18 cellular contexts compared by ENCODE assay signal in the genomic region with DNA sequence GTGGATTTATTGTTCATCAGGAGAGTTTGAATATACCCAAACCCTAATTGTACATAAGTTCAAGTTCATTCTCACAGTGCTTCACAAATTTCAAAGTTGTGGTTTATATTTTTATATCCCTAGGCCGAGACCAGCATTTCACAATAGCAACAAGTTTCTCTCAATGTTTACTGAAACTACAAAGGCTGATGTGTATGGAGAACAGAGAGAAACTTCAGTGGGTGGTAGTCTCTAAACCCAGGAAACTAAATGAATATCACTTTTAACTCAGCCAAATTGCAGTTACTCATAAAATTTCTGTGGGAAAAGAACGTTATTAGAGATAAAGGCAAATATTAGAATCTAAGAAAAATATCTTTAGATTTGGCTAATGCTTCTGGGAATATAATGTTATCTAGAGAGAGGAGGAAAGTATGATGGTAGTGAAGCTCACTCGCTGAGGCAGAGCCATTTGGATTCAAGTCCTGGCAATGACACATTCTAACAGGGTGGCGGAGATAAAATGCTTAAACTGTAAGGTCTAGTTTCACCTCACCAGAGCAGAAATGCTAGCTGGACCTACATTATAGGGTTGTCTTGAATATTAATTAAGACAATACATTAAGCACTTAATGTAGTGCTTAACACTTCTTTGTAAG.
DNase-seq lines count a peak whose midpoint lies in the region; ATAC-seq and TF ChIP-seq lines count a peak whose summit lies in the region.
"Had no signal": no experiment of that assay in that cellular context is flagged by ENCODE, and none has a peak within 500 bp of the region (broad histone marks: within the 10 kb centered on the region; RNA-seq: fewer than 3 reads in every experiment).

No MANE protein-coding gene starts in this region.

- H3K27ac Mint-ChIP-seq in nephron progenitor cell: peak overlapping the region; percentile 37
- H3K27ac Mint-ChIP-seq: CD4-positive, alpha-beta memory T cell; GM23338; H9 had no signal

- no peak for TF ChIP-seq CTCF in nephron progenitor cell (IDR thresholded peaks at IDR 0.05)

- intact Hi-C loops in left ventricle myocardium superior (cut with micrococcal nuclease) (no loop called here), Right ventricle myocardium superior (cut with DNase I) (no loop called here)

- H3K27me3 Mint-ChIP-seq in nephron progenitor cell (ENCODE audit: low read depth, poor library complexity): no peaks in the 10 kb centered on the region
- H3K27me3 Mint-ChIP-seq: CD4-positive, alpha-beta memory T cell had no signal

- H3K36me3 Mint-ChIP-seq in nephron progenitor cell (ENCODE audit: low read depth): no peaks in the 10 kb centered on the region
- H3K36me3 Mint-ChIP-seq: CD4-positive, alpha-beta memory T cell had no signal

- H3K4me1 Mint-ChIP-seq in nephron progenitor cell: peaks cover 9% of the 10 kb centered on the region
- H3K4me1 Mint-ChIP-seq: CD4-positive, alpha-beta memory T cell; GM23338; H9 had no signal

- no peaks in the 10 kb centered on the region for H3K9me3 Mint-ChIP-seq in nephron progenitor cell
- H3K9me3 Mint-ChIP-seq: GM23338, H9 had no signal

- no peak for DNase-seq in left ventricle myocardium superior
- DNase-seq in Right ventricle myocardium superior: no peak
- DNase-seq in amniotic epithelial cell (ENCODE audit: low read depth): peak; percentile 47
- peak; percentile 8 for DNase-seq in fibroblast of peridontal ligament (ENCODE audit: extremely low read depth)
- no peak for DNase-seq in nephron progenitor cell
- DNase-seq in activated T-cell treated with anti-CD3 and anti-CD28 coated beads for 4 hours: no peak
- DNase-seq: C1 segment of cervical spinal cord; Calu3; CD4-positive, alpha-beta memory T cell; COR-L47; DMS53; DMS79 treated with DMSO at 0.1 percent for 48 hours; GF-D8; H9 had no signal

- no peak overlapping the region for H3K4me3 Mint-ChIP-seq in nephron progenitor cell
- H3K4me3 Mint-ChIP-seq: CD4-positive, alpha-beta memory T cell; GM23338; H9 had no signal

- ATAC-seq in left ventricle myocardium superior (peak; percentile 51), Right ventricle myocardium superior (ENCODE audit: poor library complexity) (no peak), GM18519 (IDR thresholded peaks at IDR 0.05; ENCODE audit: low FRiP score, unreplicated experiment) (no peak), GM18870 (IDR thresholded peaks at IDR 0.05; ENCODE audit: unreplicated experiment) (no peak)
- ATAC-seq: GM23338, HCT116 had no signal

Comparison
In these comparisons a context has a peak if more than half of its experiments do, and no peak if none do; other contexts are left out.
1. DNase-seq: peak in amniotic epithelial cell (single experiment) and fibroblast of peridontal ligament (single experiment); none in left ventricle myocardium superior (single experiment), Right ventricle myocardium superior (single experiment), nephron progenitor cell (single experiment) and activated T-cell treated with anti-CD3 and anti-CD28 coated beads for 4 hours (single experiment).